ENCODE assay signal across 28 cellular contexts in the genomic region with DNA sequence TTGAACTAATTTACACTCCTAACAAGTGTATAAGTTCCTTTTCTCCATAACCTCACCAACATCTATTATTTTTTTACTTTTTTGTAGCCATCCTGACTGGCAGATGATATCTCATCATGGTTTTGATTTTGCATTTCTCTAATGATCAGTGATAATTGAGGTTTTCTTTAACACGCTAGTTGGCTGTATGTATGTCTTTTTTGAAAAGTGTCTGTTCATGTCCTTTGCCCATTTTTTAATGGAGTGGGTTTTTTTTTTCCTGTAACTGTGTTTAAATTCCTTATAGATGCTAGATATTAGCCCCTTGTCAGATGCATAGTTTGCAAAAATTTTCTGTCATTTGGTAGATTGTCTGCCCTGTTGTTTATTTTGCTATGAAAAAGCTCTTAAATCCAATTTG.
"Had no signal": no experiment of that assay in that cellular context is flagged by ENCODE, and none has a peak within 500 bp of the region (broad histone marks: within the 10 kb centered on the region; RNA-seq: fewer than 3 reads in every experiment).

No MANE protein-coding gene starts in this region.

- ATAC-seq: naive thymus-derived CD8-positive, alpha-beta T cell; natural killer cell treated with Interleukin-12 subunit alpha and Interleukin-12 subunit beta and Interleukin-15 and Interleukin-18, amount 100 ng/mL, for 72 hours; psoas muscle; right cardiac atrium; right lobe of liver; stimulated activated memory B cell treated with anti-CD40 and anti-IgM and Interleukin-4, amounts not matched to agents 10 μg/mL and 1 μg/mL and 100 μg/mL, for 72 hours; stimulated activated naive CD8-positive, alpha-beta T cell treated with anti-CD3 and anti-CD28 coated beads, Interleukin-15, amount 100 ng/mL, for 72 hours; stimulated activated naive CD8-positive, alpha-beta T cell treated with anti-CD3 and anti-CD28 coated beads, Interleukin-15, Interleukin-2, amounts not matched to agents 100 U/mL and 50 U/mL, for 24 hours; upper lobe of right lung had no signal

- DNase-seq: naive thymus-derived CD8-positive, alpha-beta T cell; nephron progenitor cell; nucleus accumbens; ovary; posterior cingulate gyrus; psoas muscle; right cardiac atrium; right lobe of liver; sigmoid colon; small intestine; stimulated activated CD4-positive, alpha-beta T cell treated with anti-CD3 and anti-CD28 coated beads, Interleukin-15, amount 100 ng/mL, for 24 hours; stimulated activated CD4-positive, alpha-beta T cell treated with anti-CD3 and anti-CD28 coated beads, Interleukin-2, amount 100 ng/mL, for 24 hours; stimulated activated CD4-positive, alpha-beta T cell treated with anti-CD3 and anti-CD28 coated beads, Interleukin-2, amount 100 ng/mL, for 48 hours; stimulated activated CD4-positive, alpha-beta T cell treated with anti-CD3 and anti-CD28 coated beads, Interleukin-4, amount 100 ng/mL, for 24 hours; stimulated activated naive CD4-positive, alpha-beta T cell; stimulated activated naive CD8-positive, alpha-beta T cell treated with anti-CD3 and anti-CD28 coated beads, Interleukin-15, amount 100 ng/mL, for 72 hours; stimulated activated naive CD8-positive, alpha-beta T cell treated with anti-CD3 and anti-CD28 coated beads, Interleukin-15, Interleukin-2, amounts not matched to agents 100 U/mL and 50 U/mL, for 24 hours; substantia nigra; testis; tibial artery; transverse colon; upper lobe of right lung had no signal

- H3K27me3 ChIP-seq: neutrophil, ovary, right lobe of liver, sigmoid colon, suprapubic skin, testis, tibial artery, transverse colon, upper lobe of right lung, vagina had no signal

- FAIRE-seq: small intestine had no signal

- H3K4me1 ChIP-seq: parathyroid adenoma, psoas muscle, right lobe of liver, sigmoid colon, suprapubic skin, testis, tibial artery, transverse colon, upper lobe of right lung, vagina had no signal

- H3K9me3 ChIP-seq: testis had no signal

- H3K27ac ChIP-seq: neutrophil, ovary, parathyroid adenoma, psoas muscle, right lobe of liver, sigmoid colon, suprapubic skin, testis, tibial artery, transverse colon, upper lobe of right lung, vagina had no signal

- H2AFZ ChIP-seq: parathyroid adenoma had no signal

- H3K4me3 ChIP-seq: ovary, psoas muscle, right lobe of liver, sigmoid colon, suprapubic skin, testis, tibial artery, transverse colon, upper lobe of right lung, vagina had no signal

- H3K79me2 ChIP-seq: parathyroid adenoma had no signal

- H3K9ac ChIP-seq: parathyroid adenoma had no signal

- H3K36me3 ChIP-seq: ovary had no signal
